In genomic region chr2:101328474-101329007, GRCh38 we compare ENCODE assay signal across 7 cellular contexts. TPM values are rescaled to one million over a fixed set of nuclear protein-coding genes. Genes with fewer than 3 reads are reported as not detected.
DNase-seq lines count a peak whose midpoint lies in the region; ATAC-seq, FAIRE-seq and TF ChIP-seq lines count a peak whose summit lies in the region.

No MANE protein-coding gene starts in this region.

- H3K9ac ChIP-seq in MM.1S (ENCODE audit: low read length), result no peak overlapping the region
- no peak overlapping the region for H3K9ac ChIP-seq in neural progenitor cell

- H3F3A ChIP-seq in MM.1S (ENCODE audit: insufficient read depth, low read length) (no peaks in the 10 kb centered on the region), neural progenitor cell (ENCODE audit: low read depth) (no peaks in the 10 kb centered on the region)

- no peaks in the 10 kb centered on the region for H3K9me3 ChIP-seq in MM.1S (replicated peaks; ENCODE audit: insufficient read depth, low read length)
- H3K9me3 ChIP-seq in neural progenitor cell (ENCODE audit: low read depth), result no peaks in the 10 kb centered on the region

- H3K9me2 ChIP-seq in MM.1S (replicated peaks; ENCODE audit: insufficient read depth, low read length), result no peaks in the 10 kb centered on the region

- H3K4me3 ChIP-seq in MM.1S (ENCODE audit: low read length) (no peak overlapping the region), bronchial epithelial cell (ENCODE audit: low read depth, low read length) (no peak overlapping the region), neural progenitor cell (no peak overlapping the region)

- H3K4me2 ChIP-seq in MM.1S (ENCODE audit: low read depth, low read length), result peak overlapping the region; percentile 33; the same call in 1 of the 2 replicates
- no peak overlapping the region for H3K4me2 ChIP-seq in neural progenitor cell

- peaks cover 12% of the 10 kb centered on the region for H3K4me1 Mint-ChIP-seq in neural progenitor cell

- H3K4me3 Mint-ChIP-seq in neural progenitor cell, result no peak overlapping the region

- no peaks in the 10 kb centered on the region for H3K36me3 ChIP-seq in MM.1S (replicated peaks; ENCODE audit: insufficient read depth, low read length)
- H3K36me3 ChIP-seq in bronchial epithelial cell (ENCODE audit: control insufficient read depth, insufficient read depth, low read length), result no peaks in the 10 kb centered on the region
- H3K36me3 ChIP-seq in neural progenitor cell, result no peaks in the 10 kb centered on the region

- H3K27ac ChIP-seq in MM.1S (ENCODE audit: low read length), result peak overlapping the region; percentile 12; the same call in 1 of the 2 replicates
- H3K27ac ChIP-seq in neural progenitor cell, result no peak overlapping the region

- peak overlapping the region; percentile 57 for H2AFZ ChIP-seq in MM.1S (ENCODE audit: low read length)
- H2AFZ ChIP-seq in neural progenitor cell (replicated peaks), result peak overlapping the region; percentile 99

- H3K27ac Mint-ChIP-seq in neural progenitor cell, result no peak overlapping the region

- H3K27me3 ChIP-seq in MM.1S (replicated peaks; ENCODE audit: insufficient read depth, low read length) (no peaks in the 10 kb centered on the region), bronchial epithelial cell (ENCODE audit: control insufficient read depth, insufficient read depth, low read length) (no peaks in the 10 kb centered on the region), neural progenitor cell (no peaks in the 10 kb centered on the region)

- ATAC-seq in GM19438 (IDR thresholded peaks at IDR 0.05; ENCODE audit: low read depth, unreplicated experiment), result peak; percentile 91
- no peak for ATAC-seq in GM18873 (IDR thresholded peaks at IDR 0.05; ENCODE audit: low FRiP score, unreplicated experiment)
- ATAC-seq in GM21381 (IDR thresholded peaks at IDR 0.05; ENCODE audit: unreplicated experiment), result no peak
- ATAC-seq in HG02571 (IDR thresholded peaks at IDR 0.05; ENCODE audit: unreplicated experiment), result no peak

- DNase-seq in MM.1S, result no peak
- peak; percentile 97 for DNase-seq in bronchial epithelial cell (ENCODE audit: low read depth)
- no peak for DNase-seq in neural progenitor cell (ENCODE audit: low spot score)

- H3K27me3 Mint-ChIP-seq in neural progenitor cell (ENCODE audit: insufficient read depth, low read depth), result peaks cover 5% of the 10 kb centered on the region

- H3K4me1 ChIP-seq in MM.1S (ENCODE audit: low read length) (peaks cover 13% of the 10 kb centered on the region), neural progenitor cell (peaks cover 20% of the 10 kb centered on the region)

- H3K79me2 ChIP-seq in MM.1S (ENCODE audit: low read length) (no peaks in the 10 kb centered on the region), neural progenitor cell (ENCODE audit: low read depth) (no peaks in the 10 kb centered on the region)

- TF ChIP-seq CTCF in MM.1S (IDR thresholded peaks at IDR 0.05; ENCODE audit: low read length), result no peak
- TF ChIP-seq CTCF in bronchial epithelial cell (IDR thresholded peaks at IDR 0.05; ENCODE audit: insufficient read depth, low read length, severe bottlenecking), result no peak
- no peak for TF ChIP-seq CTCF in neural progenitor cell (IDR thresholded peaks at IDR 0.05)

- H3K9me3 Mint-ChIP-seq in neural progenitor cell, result peaks cover 2% of the 10 kb centered on the region

- FAIRE-seq in bronchial epithelial cell (lab: Jason Lieb, UNC), result peak; percentile 98

- no peaks in the 10 kb centered on the region for H3K36me3 Mint-ChIP-seq in neural progenitor cell

- no peaks in the 10 kb centered on the region for H4K20me1 ChIP-seq in MM.1S (ENCODE audit: insufficient read depth, low read length)
- no peaks in the 10 kb centered on the region for H4K20me1 ChIP-seq in neural progenitor cell (ENCODE audit: low read depth)

RNA-seq across cellular contexts. Expression of gene RNF149, which starts 20.0 kb away (rescaled TPM):
- 113 and 120 TPM in 2 replicates for total RNA-seq in bronchial epithelial cell
- total RNA-seq in neural progenitor cell (ENCODE audit: low replicate concordance), result 28.1 and 35.0 TPM in 2 replicates

RNA-seq across cellular contexts. Expression of gene CREG2, which starts 58.8 kb away (rescaled TPM):
- 0.26 and 0.38 TPM in 2 replicates for total RNA-seq in bronchial epithelial cell
- total RNA-seq in neural progenitor cell (ENCODE audit: low replicate concordance), result 0.28 TPM in 1 of 2 replicates, not detected in the other
